ENCODE assay signal across 10 cellular contexts in genomic region chrX:49840679-49841078, GRCh38. TPM values are rescaled to one million over a fixed set of nuclear protein-coding genes. Genes with fewer than 3 reads are reported as not detected.
DNase-seq lines count a peak whose midpoint lies in the region; ATAC-seq and TF ChIP-seq lines count a peak whose summit lies in the region.
"Had no signal": no experiment of that assay in that cellular context is flagged by ENCODE, and none has a peak within 500 bp of the region (broad histone marks: within the 10 kb centered on the region; RNA-seq: fewer than 3 reads in every experiment).

No MANE protein-coding gene starts in this region.

- H3K9me2 ChIP-seq in neural cell (ENCODE audit: insufficient read depth, low read length), result no peaks in the 10 kb centered on the region

- peak; percentile 42; the same call in 1 of the 3 replicates for ATAC-seq in DND-41 (ENCODE audit: insufficient read depth, low read depth)
- peak; percentile 48 for ATAC-seq in HG03175 (IDR thresholded peaks at IDR 0.05; ENCODE audit: unreplicated experiment)
- no peak for ATAC-seq in GM21529 (IDR thresholded peaks at IDR 0.05; ENCODE audit: unreplicated experiment)
- ATAC-seq in GM19395 (IDR thresholded peaks at IDR 0.05; ENCODE audit: unreplicated experiment), result no peak

- peak; percentile 85 for TF ChIP-seq RAD21 in neural cell (conservative IDR thresholded peaks at IDR 0.05)

- DNase-seq in DND-41, result peak; percentile 32
- peak; percentile 1 for DNase-seq in NCI-H446 treated with DMSO at 0.1 percent for 48 hours (lab: John Stamatoyannopoulos, UW)
- DNase-seq in activated CD8-positive, alpha-beta memory T cell treated with anti-CD3 and anti-CD28 coated beads for 24 hours, result peak; percentile 67
- DNase-seq in fibroblast of lung (ENCODE audit: low read depth in 2 of 2), result peak; percentile 22 to 28

- no peak overlapping the region for H2AFZ ChIP-seq in DND-41 (ENCODE audit: low read depth, low read length)
- no peak overlapping the region for H2AFZ ChIP-seq in fibroblast of lung (ENCODE audit: low read length)
- peak overlapping the region; percentile 45 for H2AFZ ChIP-seq in neural cell (ENCODE audit: low read depth, low read length)

- H3F3A ChIP-seq in neural cell (ENCODE audit: insufficient read depth, low read length, poor library complexity, severe bottlenecking), result no peaks in the 10 kb centered on the region

- no peaks in the 10 kb centered on the region for H3K36me3 ChIP-seq in DND-41 (ENCODE audit: insufficient read depth, low read length)
- H3K36me3 ChIP-seq in fibroblast of lung (ENCODE audit: control insufficient read depth, insufficient read depth, low read length), result no peaks in the 10 kb centered on the region
- no peaks in the 10 kb centered on the region for H3K36me3 ChIP-seq in neural cell (ENCODE audit: insufficient read depth, low read length)

- H3K79me2 ChIP-seq in DND-41 (ENCODE audit: insufficient read depth, low read length) (no peaks in the 10 kb centered on the region), fibroblast of lung (ENCODE audit: control insufficient read depth, insufficient read depth, low read length) (no peaks in the 10 kb centered on the region), neural cell (replicated peaks; ENCODE audit: insufficient read depth, low read length) (no peaks in the 10 kb centered on the region)

- TF ChIP-seq CTCF in DND-41 (IDR thresholded peaks at IDR 0.05; ENCODE audit: borderline replicate concordance, extremely low read depth, low read length, poor library complexity, severe bottlenecking) (peak; percentile 51), fibroblast of lung (conservative IDR thresholded peaks at IDR 0.05 in 1 of 2, IDR thresholded peaks at IDR 0.05 in 1 of 2; ENCODE audit: low read depth in 1 of 2, low read length in 2 of 2) (peak; percentile 5 to 29), neural cell (IDR thresholded peaks at IDR 0.05; ENCODE audit: poor library complexity, severe bottlenecking) (peak; percentile 88)

- H3K9me3 ChIP-seq in DND-41 (ENCODE audit: insufficient read depth, low read length, severe bottlenecking) (no peaks in the 10 kb centered on the region), fibroblast of lung (ENCODE audit: control insufficient read depth, insufficient read depth, low read depth, low read length) (no peaks in the 10 kb centered on the region), neural cell (ENCODE audit: low read length) (no peaks in the 10 kb centered on the region)

- H3K9ac ChIP-seq in DND-41 (ENCODE audit: low read depth, low read length) (no peak overlapping the region), fibroblast of lung (ENCODE audit: insufficient read depth, low read length) (no peak overlapping the region), neural cell (ENCODE audit: low read length) (peak overlapping the region; percentile 57)

- no peak overlapping the region for H3K4me2 ChIP-seq in DND-41 (ENCODE audit: insufficient read depth, low read length)
- H3K4me2 ChIP-seq in fibroblast of lung (ENCODE audit: extremely low read depth, insufficient read depth, low read length), result no peak overlapping the region
- no peak overlapping the region for H3K4me2 ChIP-seq in neural cell (ENCODE audit: low read length)

- peak; percentile 53 for TF ChIP-seq EP300 in neural cell (conservative IDR thresholded peaks at IDR 0.05; ENCODE audit: poor library complexity, severe bottlenecking)

- H3K27me3 ChIP-seq in DND-41 (ENCODE audit: insufficient read depth, low read length, poor library complexity), result no peaks in the 10 kb centered on the region
- no peaks in the 10 kb centered on the region for H3K27me3 ChIP-seq in fibroblast of lung (ENCODE audit: control insufficient read depth, insufficient read depth, low read length)
- H3K27me3 ChIP-seq in neural cell (ENCODE audit: insufficient read depth, low read depth, low read length), result no peaks in the 10 kb centered on the region

- H3K4me1 ChIP-seq in DND-41 (ENCODE audit: insufficient read depth, low read length), result no peaks in the 10 kb centered on the region
- H3K4me1 ChIP-seq in fibroblast of lung (ENCODE audit: control insufficient read depth, extremely low read depth, insufficient read depth, low read length), result no peaks in the 10 kb centered on the region

- H3K27ac ChIP-seq in DND-41 (ENCODE audit: low read length), result no peak overlapping the region
- H3K27ac ChIP-seq in fibroblast of lung (ENCODE audit: insufficient read depth, low read length), result no peak overlapping the region
- peak overlapping the region; percentile 87 for H3K27ac ChIP-seq in neural cell (ENCODE audit: low read length)

- no peak overlapping the region for H3K4me3 ChIP-seq in DND-41 (ENCODE audit: low read depth in 1 of 2, low read length in 2 of 2)
- no peak overlapping the region for H3K4me3 ChIP-seq in fibroblast of lung (replicated peaks in 1 of 4; ENCODE audit: control extremely low read depth in 1 of 4, insufficient read depth in 1 of 4, low read depth in 3 of 4, low read length in 4 of 4)
- H3K4me3 ChIP-seq in neural cell (ENCODE audit: low read length), result peak overlapping the region; percentile 50

- H4K20me1 ChIP-seq in DND-41 (ENCODE audit: insufficient read depth, low read length) (no peaks in the 10 kb centered on the region), fibroblast of lung (ENCODE audit: control insufficient read depth, extremely low read depth, insufficient read depth, low read length) (no peaks in the 10 kb centered on the region), neural cell (ENCODE audit: insufficient read depth) (no peaks in the 10 kb centered on the region)

TF ChIP-seq in neural cell, 6 proteins besides CTCF, POLR2A, EP300 and RAD21:
- TF ChIP-seq SMC3 (conservative IDR thresholded peaks at IDR 0.05; ENCODE audit: poor library complexity) (peak; percentile 94), POLR2AphosphoS5 (IDR thresholded peaks at IDR 0.05) (peak; percentile 36), MXI1 (conservative IDR thresholded peaks at IDR 0.05; ENCODE audit: poor library complexity, severe bottlenecking) (peak; percentile 42), TAF1 (IDR thresholded peaks at IDR 0.05; ENCODE audit: low read depth) (no peak)
- TF ChIP-seq, protein P1, sequence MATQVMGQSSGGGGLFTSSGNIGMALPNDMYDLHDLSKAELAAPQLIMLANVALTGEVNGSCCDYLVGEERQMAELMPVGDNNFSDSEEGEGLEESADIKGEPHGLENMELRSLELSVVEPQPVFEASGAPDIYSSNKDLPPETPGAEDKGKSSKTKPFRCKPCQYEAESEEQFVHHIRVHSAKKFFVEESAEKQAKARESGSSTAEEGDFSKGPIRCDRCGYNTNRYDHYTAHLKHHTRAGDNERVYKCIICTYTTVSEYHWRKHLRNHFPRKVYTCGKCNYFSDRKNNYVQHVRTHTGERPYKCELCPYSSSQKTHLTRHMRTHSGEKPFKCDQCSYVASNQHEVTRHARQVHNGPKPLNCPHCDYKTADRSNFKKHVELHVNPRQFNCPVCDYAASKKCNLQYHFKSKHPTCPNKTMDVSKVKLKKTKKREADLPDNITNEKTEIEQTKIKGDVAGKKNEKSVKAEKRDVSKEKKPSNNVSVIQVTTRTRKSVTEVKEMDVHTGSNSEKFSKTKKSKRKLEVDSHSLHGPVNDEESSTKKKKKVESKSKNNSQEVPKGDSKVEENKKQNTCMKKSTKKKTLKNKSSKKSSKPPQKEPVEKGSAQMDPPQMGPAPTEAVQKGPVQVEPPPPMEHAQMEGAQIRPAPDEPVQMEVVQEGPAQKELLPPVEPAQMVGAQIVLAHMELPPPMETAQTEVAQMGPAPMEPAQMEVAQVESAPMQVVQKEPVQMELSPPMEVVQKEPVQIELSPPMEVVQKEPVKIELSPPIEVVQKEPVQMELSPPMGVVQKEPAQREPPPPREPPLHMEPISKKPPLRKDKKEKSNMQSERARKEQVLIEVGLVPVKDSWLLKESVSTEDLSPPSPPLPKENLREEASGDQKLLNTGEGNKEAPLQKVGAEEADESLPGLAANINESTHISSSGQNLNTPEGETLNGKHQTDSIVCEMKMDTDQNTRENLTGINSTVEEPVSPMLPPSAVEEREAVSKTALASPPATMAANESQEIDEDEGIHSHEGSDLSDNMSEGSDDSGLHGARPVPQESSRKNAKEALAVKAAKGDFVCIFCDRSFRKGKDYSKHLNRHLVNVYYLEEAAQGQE (IDR thresholded peaks at IDR 0.05; ENCODE audit: borderline replicate concordance), result peak; percentile 48

RNA-seq across cellular contexts. Expression of gene PAGE4, which starts 11.6 kb away (rescaled TPM):
- total RNA-seq in fibroblast of lung, result not detected in 2 replicates
- polyA plus RNA-seq in fibroblast of lung (not detected in 2 replicates), neural cell (not detected in 2 replicates)
- not detected in 2 replicates for polyA plus RNA-seq in fibroblast of lung (2012)
- polyA minus RNA-seq in fibroblast of lung (ENCODE audit: low replicate concordance) (not detected in 2 replicates), neural cell (not detected in 2 replicates)
- total RNA-seq: T-helper 1 cell treated with Interleukin-12 subunit alpha and Interleukin-12 subunit beta and Interleukin-4 antibody, amounts not matched to agents 30 ng/mL and 1 ng/mL, for 36 hours; temporal lobe had no signal

RNA-seq across cellular contexts. Expression of gene USP27X, which starts 38.6 kb away (rescaled TPM):
- 2.3 and 3.0 TPM in 2 replicates for total RNA-seq in fibroblast of lung
- polyA plus RNA-seq in fibroblast of lung (2.2 and 2.6 TPM in 2 replicates), neural cell (8.0 and 10.3 TPM in 2 replicates)
- 2.3 and 2.4 TPM in 2 replicates for polyA plus RNA-seq in fibroblast of lung (2012)
- polyA minus RNA-seq in fibroblast of lung (ENCODE audit: low replicate concordance) (2.3 and 5.0 TPM in 2 replicates), neural cell (30.9 and 32.6 TPM in 2 replicates)

Comparison
In these comparisons a context has a peak if more than half of its experiments do, and no peak if none do; other contexts are left out.
1. ATAC-seq: peak in DND-41 (single experiment) and HG03175 (single experiment); none in GM21529 (single experiment) and GM19395 (single experiment).
2. DNase-seq: peak in every context shown above with its lines; median percentile 67 in activated CD8-positive, alpha-beta memory T cell treated with anti-CD3 and anti-CD28 coated beads for 24 hours; 32 in DND-41; 25 in fibroblast of lung; 1 in NCI-H446 treated with DMSO at 0.1 percent for 48 hours.
3. CTCF ChIP-seq: peak in every context shown above with its lines; median percentile 88 in neural cell; 51 in DND-41; 17 in fibroblast of lung.